Comparison of ENCODE assay signal across 17 cellular contexts in the genomic region with DNA sequence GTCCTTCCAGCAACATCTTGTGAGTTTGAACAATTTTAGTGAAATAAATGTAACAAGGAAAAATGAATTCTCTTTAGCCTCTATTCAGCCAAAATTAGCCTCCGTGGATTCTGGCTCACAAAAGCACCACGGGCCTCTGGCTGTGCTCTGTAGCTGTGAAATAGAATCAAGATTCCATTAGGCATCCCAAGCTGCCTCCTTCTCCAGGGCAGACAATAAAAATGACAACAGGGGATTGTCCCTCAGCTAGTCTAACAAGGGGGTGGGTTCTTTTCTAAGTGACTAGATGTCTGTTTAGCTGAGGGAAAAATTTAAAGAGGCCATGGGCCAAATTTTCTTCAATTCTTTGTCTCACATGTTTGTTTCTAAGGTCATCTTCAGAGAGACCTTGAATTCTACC.
DNase-seq lines count a peak whose midpoint lies in the region; TF ChIP-seq lines count a peak whose summit lies in the region.
"Had no signal": no experiment of that assay in that cellular context is flagged by ENCODE, and none has a peak within 500 bp of the region (broad histone marks: within the 10 kb centered on the region; RNA-seq: fewer than 3 reads in every experiment).

No MANE protein-coding gene starts in this region.

- H3K4me3 Mint-ChIP-seq in brain: peak overlapping the region in 1 of 5 experiments; percentile 7
- H3K4me3 Mint-ChIP-seq: B cell; CD4-positive, alpha-beta T cell; HFFc6 had no signal

- peak overlapping the region in 3 of 5 experiments; percentile 32 to 86 (median 52) for H3K27ac Mint-ChIP-seq in brain
- H3K27ac Mint-ChIP-seq: B cell; CD4-positive, alpha-beta T cell; HFFc6 had no signal

- peak overlapping the region; percentile 72 for H2AFZ ChIP-seq in ACC112 (ENCODE audit: low read length, unreplicated experiment)
- H2AFZ ChIP-seq in neuron (ENCODE audit: low read depth, low read length): peak overlapping the region; percentile 74

- in situ Hi-C loops in G401 (cut with HindIII; ENCODE audit: low sequenced_read_pairs): no loop called here

- H3K9me3 ChIP-seq in HUES48 (ENCODE audit: control insufficient read depth, insufficient read depth, low read length): no peaks in the 10 kb centered on the region
- H3K9me3 ChIP-seq in neuron (ENCODE audit: low read length): no peaks in the 10 kb centered on the region

- no peaks in the 10 kb centered on the region for H3K9me3 Mint-ChIP-seq in brain

- H3K27me3 ChIP-seq in ACC112 (ENCODE audit: insufficient read depth, low read length) (no peaks in the 10 kb centered on the region), HUES48 (ENCODE audit: control insufficient read depth, insufficient read depth, low read length) (no peaks in the 10 kb centered on the region), neuron (ENCODE audit: insufficient read depth, low read length) (no peaks in the 10 kb centered on the region)

- H3K27me3 Mint-ChIP-seq in brain: peaks cover 3% of the 10 kb centered on the region
- H3K27me3 Mint-ChIP-seq: B cell; CD4-positive, alpha-beta T cell had no signal

- no peak for TF ChIP-seq CTCF in brain (conservative IDR thresholded peaks at IDR 0.05)

- H3K36me3 ChIP-seq in ACC112 (ENCODE audit: insufficient read depth, low read length): no peaks in the 10 kb centered on the region
- no peaks in the 10 kb centered on the region for H3K36me3 ChIP-seq in HUES48 (ENCODE audit: control insufficient read depth, insufficient read depth, low read length)
- no peaks in the 10 kb centered on the region for H3K36me3 ChIP-seq in neuron (ENCODE audit: insufficient read depth, low read length)

- no peak overlapping the region for H3K9ac ChIP-seq in HUES48 (ENCODE audit: low read depth, low read length)

- H3K4me3 ChIP-seq in ACC112 (ENCODE audit: low read depth, low read length) (no peak overlapping the region), HUES48 (ENCODE audit: low read depth, low read length) (no peak overlapping the region), neuron (ENCODE audit: low read length) (no peak overlapping the region)

- no peaks in the 10 kb centered on the region for H3K79me2 ChIP-seq in ACC112 (ENCODE audit: control insufficient read depth, insufficient read depth, low read length, unreplicated experiment)

- H3K4me1 ChIP-seq in ACC112 (ENCODE audit: control insufficient read depth, insufficient read depth, low read length, unreplicated experiment) (no peaks in the 10 kb centered on the region), HUES48 (ENCODE audit: control insufficient read depth, insufficient read depth, low read length) (peaks cover 7% of the 10 kb centered on the region; the same call in 1 of the 2 replicates), neuron (ENCODE audit: insufficient read depth, low read length) (peaks cover 34% of the 10 kb centered on the region)

- peaks cover 26% of the 10 kb centered on the region for H3K4me1 Mint-ChIP-seq in brain
- H3K4me1 Mint-ChIP-seq: B cell had no signal

- H3K36me3 Mint-ChIP-seq in brain: no peaks in the 10 kb centered on the region

- H3K27ac ChIP-seq in ACC112 (ENCODE audit: low read depth, low read length): no peak overlapping the region
- peak overlapping the region; percentile 7 for H3K27ac ChIP-seq in HUES48 (ENCODE audit: low read depth, low read length)

- no peak for DNase-seq in glomerular visceral epithelial cell (ENCODE audit: extremely low spot score)
- no peak for DNase-seq in NCI-H1092 treated with DMSO at 0.1 percent for 48 hours (lab: John Stamatoyannopoulos, UW)
- no peak for DNase-seq in G401 (ENCODE audit: low spot score)
- DNase-seq: C1 segment of cervical spinal cord; Calu3; CD4-positive, alpha-beta T cell; DMS 273 treated with DMSO at 0.1 percent for 48 hours; DMS79; GDM1; GOT3; HCEC 1CT; HFFc6 had no signal
